6 cellular contexts compared by ENCODE assay signal in genomic region chr2:129009555-129010146, GRCh38.
"Had no signal": no experiment of that assay in that cellular context is flagged by ENCODE, and none has a peak within 500 bp of the region (broad histone marks: within the 10 kb centered on the region; RNA-seq: fewer than 3 reads in every experiment).

No MANE protein-coding gene starts in this region.

- H3K4me3 Mint-ChIP-seq: GM23338, H9 had no signal

- H3K9me3 Mint-ChIP-seq: H9 had no signal

- H3K4me2 ChIP-seq: GM23338 had no signal

- ATAC-seq: GM23338, K562 had no signal

- H2AFZ ChIP-seq: GM23338 had no signal

- H3K4me1 Mint-ChIP-seq: GM23338 had no signal

- DNase-seq: H9, HCEC 1CT, IMR-90, KG1 had no signal

- H3K27ac Mint-ChIP-seq: GM23338, H9 had no signal

- H3K4me3 ChIP-seq: GM23338, K562 had no signal
